In the genomic region with DNA sequence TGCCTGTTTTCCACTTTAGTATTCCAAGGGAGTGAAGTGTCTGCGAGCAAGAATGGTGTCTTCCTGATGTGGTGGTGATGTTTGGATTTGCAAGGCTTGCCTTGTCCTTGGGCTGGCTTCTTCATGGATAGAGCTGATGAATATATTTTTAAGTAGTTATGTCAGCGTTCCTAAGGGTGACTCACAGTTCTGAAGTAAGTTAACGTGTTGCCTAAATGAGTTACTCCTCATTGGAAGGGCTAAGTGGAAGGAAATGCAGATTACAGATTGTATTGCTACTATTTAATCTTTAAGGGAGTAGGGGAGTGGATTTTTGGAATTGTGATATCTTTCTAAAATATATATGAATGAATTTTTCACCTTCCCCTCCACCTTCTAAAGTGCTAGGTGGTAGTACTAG, we compare ENCODE assay signal across 10 cellular contexts.
DNase-seq lines count a peak whose midpoint lies in the region; ATAC-seq and TF ChIP-seq lines count a peak whose summit lies in the region.
"Had no signal": no experiment of that assay in that cellular context is flagged by ENCODE, and none has a peak within 500 bp of the region (broad histone marks: within the 10 kb centered on the region; RNA-seq: fewer than 3 reads in every experiment).

No MANE protein-coding gene starts in this region.

- no peaks in the 10 kb centered on the region for H3K9me3 ChIP-seq in lower lobe of right lung
- H3K9me3 ChIP-seq in HAP-1 = no peaks in the 10 kb centered on the region
- H3K9me3 ChIP-seq in prostate gland = no peaks in the 10 kb centered on the region

- TF ChIP-seq CTCF in astrocyte of the spinal cord (IDR thresholded peaks at IDR 0.05; ENCODE audit: low read depth, low read length) (no peak), lower lobe of right lung (IDR thresholded peaks at IDR 0.05) (no peak), prostate gland (IDR thresholded peaks at IDR 0.05) (no peak)

- H3K27me3 ChIP-seq in lower lobe of right lung (ENCODE audit: low read depth) (no peaks in the 10 kb centered on the region), HAP-1 (ENCODE audit: low read depth) (no peaks in the 10 kb centered on the region), prostate gland (replicated peaks; ENCODE audit: insufficient read depth) (no peaks in the 10 kb centered on the region)

- H3K27ac ChIP-seq in lower lobe of right lung (no peak overlapping the region), prostate gland (no peak overlapping the region)
- H3K27ac ChIP-seq: coronary artery had no signal

- TF ChIP-seq POLR2A in prostate gland (IDR thresholded peaks at IDR 0.05) = no peak

- no peak overlapping the region for H3K4me3 ChIP-seq in astrocyte of the spinal cord (ENCODE audit: low read depth, low read length)
- no peak overlapping the region for H3K4me3 ChIP-seq in lower lobe of right lung
- no peak overlapping the region for H3K4me3 ChIP-seq in HAP-1
- H3K4me3 ChIP-seq in prostate gland = no peak overlapping the region
- H3K4me3 ChIP-seq: coronary artery had no signal

- in situ Hi-C loops in astrocyte of the spinal cord (cut with HindIII; ENCODE audit: low sequenced_read_pairs) = no loop called here
- in situ Hi-C loops in HAP-1 (cut with MboI; ENCODE audit: low sequenced_read_pairs) = no loop called here

- intact Hi-C loops in lower lobe of right lung (cut with DNase I) = no loop called here
- intact Hi-C loops in prostate gland (cut with DNase I) = loop anchor here (5.0 kb wide), 2 partner anchors 49 to 196 kb away; partner anchors contain the start of gene JARID2

- peak; percentile 73 for DNase-seq in AG20443 (ENCODE audit: low spot score)
- peak; percentile 89 for DNase-seq in M059J (ENCODE audit: low read depth)
- peak; percentile 85 for DNase-seq in astrocyte of the spinal cord (ENCODE audit: low read depth, low spot score)
- no peak for DNase-seq in lower lobe of right lung
- DNase-seq in HAP-1 (ENCODE audit: low spot score in 2 of 2) = no peak
- no peak for DNase-seq in nucleus accumbens (lab: John Stamatoyannopoulos, UW)
- DNase-seq in prostate gland (ENCODE audit: low spot score) = no peak
- DNase-seq: left colon had no signal

- H3K4me1 ChIP-seq in lower lobe of right lung (peaks cover 78% of the 10 kb centered on the region), HAP-1 (peaks cover 9% of the 10 kb centered on the region), prostate gland (replicated peaks) (peaks cover 3% of the 10 kb centered on the region)

- ATAC-seq in lower lobe of right lung (peak; percentile 33 to 62), HG03196 (IDR thresholded peaks at IDR 0.05; ENCODE audit: unreplicated experiment) (no peak)
- ATAC-seq: left colon had no signal

- no peaks in the 10 kb centered on the region for H3K36me3 ChIP-seq in lower lobe of right lung
- H3K36me3 ChIP-seq in HAP-1 (replicated peaks) = no peaks in the 10 kb centered on the region
- H3K36me3 ChIP-seq in prostate gland = no peaks in the 10 kb centered on the region

- WGBS in prostate gland = 82% methylated on average over 3 of the region's 3 CpGs

Comparison
In these comparisons a context has a peak if more than half of its experiments do, and no peak if none do; other contexts are left out.
1. DNase-seq: peak in AG20443 (single experiment), M059J (single experiment) and astrocyte of the spinal cord (single experiment); none in lower lobe of right lung (single experiment), HAP-1 (0 of 2), nucleus accumbens (0 of 56) and prostate gland (single experiment).